Comparison of ENCODE assay signal across 11 cellular contexts in genomic region chr5:84383296-84383815, GRCh38. TPM values are rescaled to one million over a fixed set of nuclear protein-coding genes. Genes with fewer than 3 reads are reported as not detected.
DNase-seq lines count a peak whose midpoint lies in the region; ATAC-seq, FAIRE-seq and TF ChIP-seq lines count a peak whose summit lies in the region.
"Had no signal": no experiment of that assay in that cellular context is flagged by ENCODE, and none has a peak within 500 bp of the region (broad histone marks: within the 10 kb centered on the region; RNA-seq: fewer than 3 reads in every experiment).

No MANE protein-coding gene starts in this region.

- no peaks in the 10 kb centered on the region for H3K79me2 ChIP-seq in mammary epithelial cell (ENCODE audit: insufficient read depth, low read length)
- no peaks in the 10 kb centered on the region for H3K79me2 ChIP-seq in keratinocyte (ENCODE audit: control insufficient read depth, insufficient read depth, low read length)

- no peak for FAIRE-seq in keratinocyte (lab: Jason Lieb, UNC)
- FAIRE-seq: G401.6 had no signal

- no peak for ATAC-seq in HG03521 (IDR thresholded peaks at IDR 0.05; ENCODE audit: unreplicated experiment)

- CTCF ChIA-PET in mammary epithelial cell (lab: Charles Lee; ENCODE audit: low non-redundant PET), result no interaction called here

- dilution Hi-C loops in mammary epithelial cell (cut with HindIII; ENCODE audit: low sequenced_read_pairs), result no loop called here
- dilution Hi-C loops in keratinocyte (cut with MboI; ENCODE audit: extremely low pct_ligation_motif_present, low sequenced_read_pairs), result no loop called here

- H3K4me1 ChIP-seq in mammary epithelial cell (ENCODE audit: insufficient read depth, low read length) (peaks cover 30% of the 10 kb centered on the region), keratinocyte (ENCODE audit: control insufficient read depth, extremely low read depth, insufficient read depth, low read length) (peaks cover 20% of the 10 kb centered on the region)

- peak; percentile 19 for DNase-seq in H7
- no peak for DNase-seq in mammary epithelial cell
- DNase-seq in keratinocyte (ENCODE audit: low read depth, low spot score), result no peak
- DNase-seq in SHP77 (lab: John Stamatoyannopoulos, UW), result no peak
- DNase-seq in effector CD4-positive, alpha-beta T cell, result no peak
- no peak for DNase-seq in NCI-H748 (lab: John Stamatoyannopoulos, UW; ENCODE audit: unreplicated experiment)
- DNase-seq: activated CD4-positive, alpha-beta T cell treated with anti-CD3 and anti-CD28 coated beads, Interleukin-2, amount 50 U/mL, for 1 hour; cerebellar nuclear complex had no signal

- H3K9ac ChIP-seq in mammary epithelial cell (ENCODE audit: insufficient read depth, low read length) (no peak overlapping the region), keratinocyte (ENCODE audit: control insufficient read depth, extremely low read depth, insufficient read depth, low read length) (no peak overlapping the region)

- no peaks in the 10 kb centered on the region for H3K9me3 ChIP-seq in mammary epithelial cell (replicated peaks; ENCODE audit: insufficient read depth, low read length)
- H3K9me3 ChIP-seq in keratinocyte (ENCODE audit: control insufficient read depth, low read depth, low read length), result no peaks in the 10 kb centered on the region

- BruUV-seq in mammary epithelial cell (replicated peaks; lab: Mats Ljungman, UMichigan), result no TSS peak

- H3K27ac ChIP-seq in mammary epithelial cell (ENCODE audit: insufficient read depth, low read depth, low read length) (no peak overlapping the region), keratinocyte (ENCODE audit: control insufficient read depth, insufficient read depth, low read length) (no peak overlapping the region), skin epidermis (peak overlapping the region in 9 of 21 experiments; percentile 57 to 93 (median 76))

- no peak for TF ChIP-seq CTCF in mammary epithelial cell (conservative IDR thresholded peaks at IDR 0.05 in 1 of 2, IDR thresholded peaks at IDR 0.05 in 1 of 2; ENCODE audit: extremely low read depth in 1 of 2, insufficient read depth in 1 of 2, low read depth in 1 of 2, low read length in 2 of 2)
- no peak for TF ChIP-seq CTCF in keratinocyte (optimal IDR thresholded peaks at IDR 0.05 in 1 of 3, IDR thresholded peaks at IDR 0.05 in 1 of 3, conservative IDR thresholded peaks at IDR 0.05 in 1 of 3; ENCODE audit: extremely low read depth in 1 of 3, insufficient read depth in 2 of 3, low read length in 3 of 3)

- H3K4me2 ChIP-seq in mammary epithelial cell (ENCODE audit: insufficient read depth, low read depth, low read length) (peak overlapping the region; percentile 98), keratinocyte (ENCODE audit: control insufficient read depth, extremely low read depth, insufficient read depth, low read depth, low read length) (peak overlapping the region; percentile 93)

- H3K4me3 ChIP-seq in H7 (ENCODE audit: insufficient read depth, low read depth, low read length) (peak overlapping the region; percentile 93), mammary epithelial cell (replicated peaks in 1 of 3; ENCODE audit: insufficient read depth in 1 of 3, low read depth in 2 of 3, low read length in 3 of 3) (peak overlapping the region in 2 of 3 experiments; percentile 40 to 54), keratinocyte (ENCODE audit: control insufficient read depth in 2 of 3, extremely low read depth in 1 of 3, insufficient read depth in 2 of 3, low read depth in 1 of 3, low read length in 3 of 3) (peak overlapping the region in 1 of 3 experiments; percentile 73), skin epidermis (peak overlapping the region; percentile 38 to 57 (median 45))

- H3K36me3 ChIP-seq in H7 (replicated peaks; ENCODE audit: control insufficient read depth, insufficient read depth, low read length) (peaks cover 1% of the 10 kb centered on the region; the same call in 1 of the 2 replicates), mammary epithelial cell (ENCODE audit: insufficient read depth, low read length) (no peaks in the 10 kb centered on the region), keratinocyte (ENCODE audit: control insufficient read depth in 2 of 2, extremely low read depth in 1 of 2, insufficient read depth in 2 of 2, low read length in 2 of 2) (no peaks in the 10 kb centered on the region)

- H4K20me1 ChIP-seq in mammary epithelial cell (ENCODE audit: insufficient read depth, low read length) (no peaks in the 10 kb centered on the region), keratinocyte (ENCODE audit: control insufficient read depth, extremely low read depth, insufficient read depth, low read length) (no peaks in the 10 kb centered on the region)

- in situ Hi-C loops in mammary epithelial cell (cut with MboI; ENCODE audit: low sequenced_read_pairs in 2 of 2), result no loop called here

- H2AFZ ChIP-seq in mammary epithelial cell (ENCODE audit: low read depth, low read length) (peak overlapping the region; percentile 91), keratinocyte (ENCODE audit: control insufficient read depth, low read length) (no peak overlapping the region)

- peaks cover 3% of the 10 kb centered on the region; the same call in 1 of the 2 replicates for H3K27me3 ChIP-seq in H7 (ENCODE audit: control insufficient read depth, insufficient read depth, low read length)
- peaks cover 24% of the 10 kb centered on the region for H3K27me3 ChIP-seq in mammary epithelial cell (ENCODE audit: insufficient read depth, low read length)
- peaks cover 34% of the 10 kb centered on the region for H3K27me3 ChIP-seq in keratinocyte (ENCODE audit: control insufficient read depth, extremely low read depth, insufficient read depth, low read length)

- intact Hi-C loops in mammary epithelial cell (cut with micrococcal nuclease), result loop anchor here (5.0 kb wide), 2 partner anchors 54 to 106 kb away; no protein-coding TSS in a partner anchor

- no peaks in the 10 kb centered on the region for H3K9me1 ChIP-seq in keratinocyte (ENCODE audit: control insufficient read depth, extremely low read depth, insufficient read depth, low read length)

- WGBS in mammary epithelial cell (ENCODE audit: low coverage, missing lambda C conversion rate), result 7% methylated on average over 21 of the region's 26 CpGs

RNA-seq across cellular contexts. Expression of gene EDIL3, which starts 1.3 kb away (rescaled TPM):
- 46.0 and 71.3 TPM in 2 replicates for total RNA-seq in H7 (2014; rRNA removed; shearing (Covaris generic))
- 100 to 1,000 TPM in 1 of 2 donors, under 1 TPM in 1; 0.33 to 137 TPM for total RNA-seq in mammary epithelial cell
- polyA plus RNA-seq in mammary epithelial cell, result 0.14 TPM
- polyA minus RNA-seq in mammary epithelial cell, result not detected
- 0.08 to 0.63 TPM (median 0.34 TPM) in 3 replicates for polyA plus RNA-seq in keratinocyte
- 0.05 TPM for polyA plus RNA-seq in keratinocyte (2011; ENCODE audit: low read depth)
- 0.13 and 0.39 TPM in 2 replicates for polyA plus RNA-seq in keratinocyte (2011; cell fraction: cytosol; rRNA removed)
- 0.40 and 0.61 TPM in 2 replicates for polyA plus RNA-seq in keratinocyte (2011; cell fraction: nucleus; rRNA removed)
- polyA plus RNA-seq in keratinocyte (2012; ENCODE audit: low replicate concordance), result 0.14 and 0.25 TPM in 2 replicates
- 1.6 TPM in 1 of 3 replicates, not detected in the others for polyA minus RNA-seq in keratinocyte
- not detected for polyA minus RNA-seq in keratinocyte (2011; cell fraction: cytosol; rRNA and poly(A)+ RNA removed)
- 0.63 and 1.1 TPM in 2 replicates for polyA minus RNA-seq in keratinocyte (2011; cell fraction: nucleus; rRNA and poly(A)+ RNA removed)
